8 cellular contexts compared by ENCODE assay signal in genomic region chr3:72997421-72997961, GRCh38. TPM values are rescaled to one million over a fixed set of nuclear protein-coding genes. Genes with fewer than 3 reads are reported as not detected.
DNase-seq lines count a peak whose midpoint lies in the region; ATAC-seq, FAIRE-seq and TF ChIP-seq lines count a peak whose summit lies in the region.

No MANE protein-coding gene starts in this region.

- peak overlapping the region; percentile 89 for H3K27ac ChIP-seq in CD4-positive, alpha-beta T cell (ENCODE audit: low read depth, low read length)
- H3K27ac ChIP-seq in KOPT-K1 (ENCODE audit: low read depth, low read length, poor library complexity, severe bottlenecking) = peak overlapping the region; percentile 98
- peak overlapping the region; percentile 95 for H3K27ac ChIP-seq in colonic mucosa
- peak overlapping the region; percentile 89 for H3K27ac ChIP-seq in HepG2 (ENCODE audit: extremely low read length, insufficient read depth, low read length)

- TF ChIP-seq CTCF in CD4-positive, alpha-beta T cell (IDR thresholded peaks at IDR 0.05) = peak; percentile 36
- TF ChIP-seq CTCF in colonic mucosa (IDR thresholded peaks at IDR 0.05) (peak; percentile 35), HepG2 (CRISPR knock-in tag; IDR thresholded peaks at IDR 0.05) (peak; percentile 64)

- intact Hi-C loops in CD4-positive, alpha-beta T cell (cut with DNase I, micrococcal nuclease) = loop anchor here (1.0 to 10.0 kb wide), 10 partner anchors 40 to 1413 kb away; partner anchors contain the start of genes FOXP1 (in 1 of the 2) and SHQ1 (in 1 of the 2)
- intact Hi-C loops in colonic mucosa (cut with DNase I) (loop anchor here (5.0 kb wide), 1 partner anchor 50 kb away; no protein-coding TSS in a partner anchor), HepG2 (cut with micrococcal nuclease; ENCODE audit: unreplicated experiment) (loop anchor here (1.0 to 5.0 kb wide), 6 partner anchors 31 to 146 kb away; partner anchors contain the start of gene GXYLT2)

- CTCF ChIA-PET in CD4-positive, alpha-beta T cell (lab: Charles Lee) = interaction anchor here (3.9 kb wide), 1 partner anchor 58 kb away, joined by 15 read pairs; no protein-coding TSS in a partner anchor
- CTCF ChIA-PET in HepG2 (lab: Yijun Ruan, JAX; ENCODE audit: low intra/inter-chr PET ratio, low total read pairs) = interaction anchor here (3.9 kb wide), 1 partner anchor 59 kb away, joined by 31 read pairs; no protein-coding TSS in a partner anchor

- H3K4me3 ChIP-seq in colonic mucosa (peak overlapping the region; percentile 79), HepG2 (replicated peaks in 1 of 3; ENCODE audit: insufficient read depth in 1 of 3, low read depth in 2 of 3, low read length in 3 of 3) (peak overlapping the region; percentile 80 to 99 (median 94))

- no peaks in the 10 kb centered on the region for H3K27me3 ChIP-seq in CD4-positive, alpha-beta T cell (ENCODE audit: control insufficient read depth, insufficient read depth, low read length)
- H3K27me3 ChIP-seq in colonic mucosa (no peaks in the 10 kb centered on the region), HepG2 (ENCODE audit: control insufficient read depth in 1 of 2, insufficient read depth in 2 of 2, low read length in 2 of 2) (no peaks in the 10 kb centered on the region; a peak in 1 of 5 replicates)

- ATAC-seq in CD4-positive, alpha-beta T cell (ENCODE audit: poor library complexity) = peak; percentile 25
- peak; percentile 5 for ATAC-seq in GM19351 (IDR thresholded peaks at IDR 0.05; ENCODE audit: unreplicated experiment)
- ATAC-seq in HepG2 = peak; percentile 33

- peaks cover 47% of the 10 kb centered on the region for H3K36me3 Mint-ChIP-seq in CD4-positive, alpha-beta T cell (ENCODE audit: low read depth)
- peaks cover 41% of the 10 kb centered on the region for H3K36me3 Mint-ChIP-seq in T-helper 2 cell treated with Interferon-gamma antibody and Interleukin-4, amounts not matched to agents 5 μg/mL and 100 μg/mL, for 36 hours (ENCODE audit: low read depth)

- H3K4me1 ChIP-seq in colonic mucosa = peaks cover 20% of the 10 kb centered on the region
- peaks cover 53% of the 10 kb centered on the region for H3K4me1 ChIP-seq in HepG2 (ENCODE audit: insufficient read depth, low read length)

- WGBS in HepG2 (ENCODE audit: low lambda C conversion rate) = 0% methylated on average over 15 of the region's 16 CpGs

- TF ChIP-seq RAD21 in HepG2 (CRISPR knock-in tag; IDR thresholded peaks at IDR 0.05) = no peak

- 0 out of 4 replicates have a peak, but pooled peaks of 1 of the 2 experiments have one; percentile 13 for TF ChIP-seq POLR2A in HepG2 (IDR thresholded peaks at IDR 0.05; ENCODE audit: insufficient read depth in 1 of 2, low read depth in 2 of 2, low read length in 2 of 2)

- no peaks in the 10 kb centered on the region for H3K27me3 Mint-ChIP-seq in CD4-positive, alpha-beta T cell
- H3K27me3 Mint-ChIP-seq in T-helper 2 cell treated with Interferon-gamma antibody and Interleukin-4, amounts not matched to agents 5 μg/mL and 100 μg/mL, for 36 hours (ENCODE audit: low read depth) = no peaks in the 10 kb centered on the region

- H4K20me1 ChIP-seq in HepG2 (ENCODE audit: insufficient read depth, low read length) = peaks cover 54% of the 10 kb centered on the region

- FAIRE-seq in HepG2 (lab: Jason Lieb, UNC) = peak; percentile 8

- DNase-seq in CD4-positive, alpha-beta T cell = peak in 7 of 10 experiments; percentile 1 to 46 (median 19)
- DNase-seq in T-helper 2 cell treated with Interferon-gamma antibody and Interleukin-4, amounts not matched to agents 5 μg/mL and 100 μg/mL, for 36 hours (ENCODE audit: low spot score) = peak; percentile 30
- DNase-seq in colonic mucosa = peak; percentile 40
- DNase-seq in HepG2 (ENCODE audit: low spot score) = peak; percentile 70
- DNase-seq in stimulated activated CD8-positive, alpha-beta memory T cell treated with anti-CD3 and anti-CD28 coated beads, Interleukin-7, amount 100 ng/mL, for 4 hours (ENCODE audit: low read depth in 2 of 2) = peak; percentile 4 to 11
- DNase-seq in NCI-H774 (lab: John Stamatoyannopoulos, UW) = no peak

- H3K27ac Mint-ChIP-seq in CD4-positive, alpha-beta T cell = peak overlapping the region; percentile 86
- H3K27ac Mint-ChIP-seq in T-helper 2 cell treated with Interferon-gamma antibody and Interleukin-4, amounts not matched to agents 5 μg/mL and 100 μg/mL, for 36 hours = peak overlapping the region; percentile 89

- H3K36me3 ChIP-seq in KOPT-K1 (ENCODE audit: insufficient read depth, low read length) (peaks cover 43% of the 10 kb centered on the region), colonic mucosa (no peaks in the 10 kb centered on the region), HepG2 (replicated peaks in 1 of 2; ENCODE audit: control insufficient read depth in 1 of 2, insufficient read depth in 2 of 2, low read length in 2 of 2) (peaks cover 3 to 14% of the 10 kb centered on the region in 2 experiments; a peak in 4 of 5 replicates)

- POLR2A ChIA-PET in CD4-positive, alpha-beta T cell (lab: Charles Lee) = interaction anchor here (0.7 to 1.7 kb wide), 6 partner anchors 9 to 149 kb away, joined by 3 to 9 read pairs (median 4); partner anchors contain the start of gene SHQ1
- POLR2A ChIA-PET in HepG2 (lab: Yijun Ruan, JAX) = interaction anchor here (0.8 to 2.6 kb wide), 15 partner anchors 11 to 59 kb away, joined by 3 to 26 read pairs (median 5); no protein-coding TSS in a partner anchor

- H3K9ac ChIP-seq in colonic mucosa (ENCODE audit: low read depth in 2 of 2, low read length in 2 of 2) (peak overlapping the region; percentile 75 to 77), HepG2 (ENCODE audit: insufficient read depth, low read depth, low read length) (peak overlapping the region; percentile 93)

- H3K9me3 ChIP-seq in CD4-positive, alpha-beta T cell (ENCODE audit: control insufficient read depth, low read length) = no peaks in the 10 kb centered on the region
- H3K9me3 ChIP-seq in KOPT-K1 (ENCODE audit: insufficient read depth, low read length, poor library complexity, severe bottlenecking) (no peaks in the 10 kb centered on the region), colonic mucosa (no peaks in the 10 kb centered on the region), HepG2 (ENCODE audit: low read length) (no peaks in the 10 kb centered on the region)

- peaks cover 54% of the 10 kb centered on the region for H3K79me2 ChIP-seq in HepG2 (ENCODE audit: insufficient read depth, low read length)

- H3K4me1 Mint-ChIP-seq in CD4-positive, alpha-beta T cell (ENCODE audit: low read depth) = peaks cover 55% of the 10 kb centered on the region
- H3K4me1 Mint-ChIP-seq in T-helper 2 cell treated with Interferon-gamma antibody and Interleukin-4, amounts not matched to agents 5 μg/mL and 100 μg/mL, for 36 hours (ENCODE audit: low read depth) = peaks cover 39% of the 10 kb centered on the region

- H2AFZ ChIP-seq in HepG2 (ENCODE audit: low read length) = no peak overlapping the region

- H3K9me3 Mint-ChIP-seq in CD4-positive, alpha-beta T cell = no peaks in the 10 kb centered on the region
- no peaks in the 10 kb centered on the region for H3K9me3 Mint-ChIP-seq in T-helper 2 cell treated with Interferon-gamma antibody and Interleukin-4, amounts not matched to agents 5 μg/mL and 100 μg/mL, for 36 hours

- BruUV-seq in HepG2 (replicated peaks; lab: Mats Ljungman, UMichigan) = TSS peak; percentile 49

- H3K4me2 ChIP-seq in HepG2 (ENCODE audit: low read depth, low read length) = peak overlapping the region; percentile 88

- peak overlapping the region; percentile 88 for H3K4me3 Mint-ChIP-seq in CD4-positive, alpha-beta T cell
- peak overlapping the region; percentile 88 for H3K4me3 Mint-ChIP-seq in T-helper 2 cell treated with Interferon-gamma antibody and Interleukin-4, amounts not matched to agents 5 μg/mL and 100 μg/mL, for 36 hours

- no peak for TF ChIP-seq EP300 in HepG2 (IDR thresholded peaks at IDR 0.05; ENCODE audit: low read depth in 2 of 2, low read length in 2 of 2)
- TF ChIP-seq EP300 in HepG2 (CRISPR knock-in tag; IDR thresholded peaks at IDR 0.05; ENCODE audit: borderline replicate concordance) = no peak

- in situ Hi-C loops in HepG2 (cut with HindIII; ENCODE audit: extremely low pct_ligation_motif_present, low pct_unique_long_range_greater_than_20kb) = no loop called here

RNA-seq across cellular contexts. Expression of gene PPP4R2, which starts 0.9 kb away (rescaled TPM):
- total RNA-seq in CD4-positive, alpha-beta T cell = 10 to 100 TPM; 67.8 to 80.3 TPM
- total RNA-seq in colonic mucosa (10 to 100 TPM; 60.3 to 92.9 TPM), HepG2 (2016; rRNA removed; fragmentation: Illumina TruSeq; extraction: Trizol) (161 and 236 TPM in 2 replicates)
- total RNA-seq in HepG2 (2016; cell fraction: cytosol; rRNA removed; fragmentation: Illumina TruSeq; extraction: Trizol; ENCODE audit: low read depth) = 18.1 and 21.7 TPM in 2 replicates
- 150 and 234 TPM in 2 replicates for total RNA-seq in HepG2 (2016; cell fraction: insoluble cytoplasmic fraction; rRNA removed; fragmentation: Illumina TruSeq; extraction: Trizol)
- 72.3 and 89.6 TPM in 2 replicates for total RNA-seq in HepG2 (2016; cell fraction: membrane; rRNA removed; fragmentation: Illumina TruSeq; extraction: Trizol)
- total RNA-seq in HepG2 (2016; cell fraction: nucleus; rRNA removed; fragmentation: Illumina TruSeq; extraction: Trizol) = 79.4 and 87.0 TPM in 2 replicates
- polyA plus RNA-seq in HepG2 (2011; rRNA removed) = 15.7 and 22.3 TPM in 2 replicates
- 6.1 and 10.5 TPM in 2 replicates for polyA plus RNA-seq in HepG2 (2011; cell fraction: cytosol; rRNA removed)
- polyA plus RNA-seq in HepG2 (2011; cell fraction: nucleus; rRNA removed) = 8.1 and 12.7 TPM in 2 replicates
- 28.4 and 56.3 TPM in 2 replicates for polyA plus RNA-seq in HepG2 (2012)
- polyA plus RNA-seq in HepG2 (2016; cell fraction: cytosol; fragmentation: Illumina TruSeq; extraction: Trizol; ENCODE audit: low read depth) = 6.1 and 6.8 TPM in 2 replicates
- polyA plus RNA-seq in HepG2 (2016; cell fraction: insoluble cytoplasmic fraction; fragmentation: Illumina TruSeq; extraction: Trizol; ENCODE audit: low read depth) = 118 and 119 TPM in 2 replicates
- polyA plus RNA-seq in HepG2 (2016; cell fraction: membrane; fragmentation: Illumina TruSeq; extraction: Trizol; ENCODE audit: low read depth) = 23.0 and 29.4 TPM in 2 replicates
- polyA plus RNA-seq in HepG2 (2016; cell fraction: nucleus; fragmentation: Illumina TruSeq; extraction: Trizol; ENCODE audit: insufficient read depth, low read depth) = 77.6 and 79.2 TPM in 2 replicates
- 2.8 and 5.1 TPM in 2 replicates for polyA minus RNA-seq in HepG2 (2011; rRNA and poly(A)+ RNA removed; ENCODE audit: low replicate concordance)
- polyA minus RNA-seq in HepG2 (2011; cell fraction: cytosol; rRNA and poly(A)+ RNA removed) = 32.5 and 44.9 TPM in 2 replicates
- polyA minus RNA-seq in HepG2 (2011; cell fraction: nucleus; rRNA and poly(A)+ RNA removed) = 52.5 and 52.7 TPM in 2 replicates
